ENCODE assay signal across 8 cellular contexts in genomic region chr6:157667211-157668033, GRCh38.
A peak's percentile ranks its signal among the peaks of the same experiment; 100 is the strongest.
DNase-seq lines count a peak whose midpoint lies in the region; ATAC-seq, FAIRE-seq and TF ChIP-seq lines count a peak whose summit lies in the region.

No MANE protein-coding gene starts in this region.

- no peak overlapping the region for H3K23ac ChIP-seq in H1 (ENCODE audit: insufficient read length)

- 58% methylated on average over 12 of the region's 12 CpGs; no CpG with 5 or more reads in 1 of the 2 experiments for WGBS in H1 (ENCODE audit: extremely low coverage in 1 of 2, insufficient coverage in 1 of 2, insufficient read length in 1 of 2, insufficient replicate concordance in 2 of 2, low coverage in 1 of 2, low lambda C conversion rate in 2 of 2, missing lambda C conversion rate in 1 of 2), 2 experiments

- H2BK20ac ChIP-seq in H1 (ENCODE audit: low read length), result no peak overlapping the region

- H3K27me3 ChIP-seq in H1 (replicated peaks in 1 of 4; ENCODE audit: control insufficient read depth in 3 of 4, extremely low read depth in 1 of 4, insufficient read depth in 3 of 4, low read length in 3 of 4), result no peaks in the 10 kb centered on the region; a peak in 1 of 7 replicates

- FAIRE-seq in D721Med (lab: Jason Lieb, UNC) (no peak), H1 (lab: Jason Lieb, UNC) (peak; percentile 74)

- H3K27ac ChIP-seq in HEK293 (ENCODE audit: extremely low read depth, low read depth, low read length), result no peak overlapping the region
- H3K27ac ChIP-seq in H1 (ENCODE audit: low read depth, low read length), result no peak overlapping the region

- H3K18ac ChIP-seq in H1 (ENCODE audit: extremely low read depth, low read length), result no peak overlapping the region

- H2AFZ ChIP-seq in H1 (ENCODE audit: low read length), result no peak overlapping the region

- H2BK12ac ChIP-seq in H1 (ENCODE audit: low read depth, low read length), result no peak overlapping the region

- TF ChIP-seq CTCF in D721Med (IDR thresholded peaks at IDR 0.05; ENCODE audit: insufficient read depth, missing control alignments), result peak; percentile 85
- TF ChIP-seq CTCF in HEK293 (tag by site-specific recombination; IDR thresholded peaks at IDR 0.05), result peak; percentile 86
- peak; percentile 39 to 70 (median 68) for TF ChIP-seq CTCF in H1 (IDR thresholded peaks at IDR 0.05; ENCODE audit: control extremely low read depth in 1 of 3, insufficient read depth in 1 of 3, low read depth in 1 of 3, low read length in 3 of 3)
- peak; percentile 65 for TF ChIP-seq CTCF in mucosa of descending colon (IDR thresholded peaks at IDR 0.05)

- no peak overlapping the region for H4K91ac ChIP-seq in H1 (replicated peaks; ENCODE audit: insufficient read length, low read length)

- H3K4me1 ChIP-seq in HEK293 (ENCODE audit: control insufficient read depth, insufficient read depth, low read length) (peaks cover 3% of the 10 kb centered on the region), H1 (replicated peaks in 1 of 4; ENCODE audit: control insufficient read depth in 3 of 4, insufficient read depth in 4 of 4, low read length in 3 of 4) (peaks cover 3 to 14% (median 6%) of the 10 kb centered on the region in 4 experiments; a peak in 6 of 7 replicates), mucosa of descending colon (ENCODE audit: low read depth) (peaks cover 11% of the 10 kb centered on the region)

- H3K36me3 ChIP-seq in HEK293 (ENCODE audit: control insufficient read depth in 2 of 2, insufficient read depth in 1 of 2, low read length in 2 of 2) (peaks cover 0 to 3% of the 10 kb centered on the region in 2 experiments; a peak in 1 of 3 replicates), H1 (ENCODE audit: control insufficient read depth in 2 of 4, insufficient read depth in 4 of 4, low read length in 3 of 4) (no peaks in the 10 kb centered on the region), mucosa of descending colon (ENCODE audit: low read depth) (no peaks in the 10 kb centered on the region)

- no peak overlapping the region for H3K56ac ChIP-seq in H1 (replicated peaks; ENCODE audit: insufficient read length, low read depth, low read length)

- H2BK15ac ChIP-seq in H1 (ENCODE audit: low read length), result 0 out of 2 replicates have a peak overlapping the region, but pooled peaks have one; percentile 6

- H3K9me3 ChIP-seq in HEK293 (ENCODE audit: control insufficient read depth, insufficient read depth, low read depth, low read length), result no peaks in the 10 kb centered on the region
- H3K9me3 ChIP-seq in H1 (ENCODE audit: insufficient read depth in 2 of 2, low read depth in 1 of 2, low read length in 1 of 2), result no peaks in the 10 kb centered on the region
- no peaks in the 10 kb centered on the region for H3K9me3 ChIP-seq in mucosa of descending colon

- no peaks in the 10 kb centered on the region for H3K79me1 ChIP-seq in H1 (ENCODE audit: low read depth, low read length)

- DNase-seq in D721Med (ENCODE audit: insufficient read length, low spot score) (peak; percentile 76), NCI-H345 treated with DMSO at 0.1 percent for 48 hours (lab: John Stamatoyannopoulos, UW; ENCODE audit: unreplicated experiment) (peak; percentile 55), H1 (ENCODE audit: low read depth in 1 of 2, low spot score in 2 of 2) (peak in 1 of 2 experiments; percentile 69), mucosa of descending colon (peak in 1 of 3 donors; percentile 78)
- peak; percentile 49 to 51 for DNase-seq in activated CD4-positive, alpha-beta T cell treated with anti-CD3 and anti-CD28 coated beads, Interleukin-2, amount 50 U/mL, for 4 hours
- DNase-seq in stimulated activated naive CD4-positive, alpha-beta T cell treated with Interleukin-2 at 50 U/mL for 16 hours (lab: John Stamatoyannopoulos, UW), result peak; percentile 46

- H2BK5ac ChIP-seq in H1 (ENCODE audit: low read depth, low read length), result no peak overlapping the region

- no peaks in the 10 kb centered on the region for H3K23me2 ChIP-seq in H1 (ENCODE audit: low read depth, low read length)

- no peak overlapping the region for H4K5ac ChIP-seq in H1 (ENCODE audit: insufficient read length, low read depth, low read length)

- H4K8ac ChIP-seq in H1 (ENCODE audit: extremely low read depth, insufficient read depth, low read length), result no peak overlapping the region

- H4K20me1 ChIP-seq in H1 (replicated peaks in 1 of 2; ENCODE audit: control insufficient read depth in 1 of 2, insufficient read depth in 2 of 2, low read length in 2 of 2), result no peaks in the 10 kb centered on the region

- no peak overlapping the region for H3K9ac ChIP-seq in H1 (replicated peaks in 1 of 4; ENCODE audit: extremely low read depth in 1 of 4, low read depth in 3 of 4, low read length in 3 of 4)

- peak; percentile 86 for TF ChIP-seq RAD21 in H1 (IDR thresholded peaks at IDR 0.05 in 1 of 2, conservative IDR thresholded peaks at IDR 0.05 in 1 of 2; ENCODE audit: low read depth in 2 of 2, low read length in 2 of 2)

- no peaks in the 10 kb centered on the region for H3K79me2 ChIP-seq in H1 (ENCODE audit: control insufficient read depth in 1 of 2, insufficient read depth in 2 of 2, low read length in 2 of 2)

- no peak overlapping the region for H3K4me2 ChIP-seq in H1 (ENCODE audit: insufficient read depth in 1 of 2, low read depth in 2 of 2, low read length in 2 of 2)

- no peak for TF ChIP-seq POLR2A in H1 (IDR thresholded peaks at IDR 0.05; ENCODE audit: control extremely low read depth in 1 of 2, low read depth in 2 of 2, low read length in 2 of 2)

- no peak overlapping the region for H3K14ac ChIP-seq in H1 (ENCODE audit: insufficient read length)

- no peak for TF ChIP-seq EP300 in H1 (IDR thresholded peaks at IDR 0.05; ENCODE audit: borderline replicate concordance in 1 of 2, low read depth in 2 of 2, low read length in 2 of 2)

- intact Hi-C loops in mucosa of descending colon (cut with DNase I, micrococcal nuclease), result loop anchor here (5.0 to 10.0 kb wide), 2 partner anchors 345 to 353 kb away; partner anchors contain the start of gene TMEM242 (in 1 of the 2)

- POLR2A ChIA-PET in HEK293 (lab: Yijun Ruan, JAX) (interaction anchor here (0.8 to 1.1 kb wide), 2 partner anchors 343 to 345 kb away, joined by 3 read pairs; no protein-coding TSS in a partner anchor), H1 (lab: Charles Lee; ENCODE audit: partially characterized antibody) (no interaction called here)

- H3K4ac ChIP-seq in H1 (replicated peaks; ENCODE audit: insufficient read length, low read depth, low read length), result no peak overlapping the region

- CTCF ChIA-PET in HEK293 (lab: Yijun Ruan, JAX), result interaction anchor here (0.6 to 6.6 kb wide), 80 partner anchors 8 to 1369 kb away, joined by 3 to 66 read pairs (median 4); partner anchors contain the start of gene TMEM242
- CTCF ChIA-PET in H1 (lab: Charles Lee; ENCODE audit: partially characterized antibody), result interaction anchor here (0.6 to 4.2 kb wide), 36 partner anchors 8 to 353 kb away, joined by 3 to 32 read pairs (median 4); partner anchors contain the start of gene TMEM242

- ATAC-seq in mucosa of descending colon (peak; percentile 75), HG03460 (IDR thresholded peaks at IDR 0.05; ENCODE audit: unreplicated experiment) (no peak)

- no peak overlapping the region for H2BK120ac ChIP-seq in H1 (replicated peaks; ENCODE audit: low read depth, low read length)

- no peak overlapping the region for H3K4me3 ChIP-seq in HEK293 (ENCODE audit: low read depth, low read length)
- H3K4me3 ChIP-seq in H1 (ENCODE audit: extremely low read depth in 1 of 4, insufficient read depth in 2 of 4, low read depth in 3 of 4, low read length in 4 of 4), result no peak overlapping the region
- H3K4me3 ChIP-seq in mucosa of descending colon, result no peak overlapping the region

- no peak overlapping the region for H2AK5ac ChIP-seq in H1 (ENCODE audit: low read depth, low read length)

TF ChIP-seq in HEK293, 187 proteins besides CTCF, POLR2A, EP300 and RAD21 (continues in another document):
- TF ChIP-seq ZFP69B (tag by site-specific recombination; IDR thresholded peaks at IDR 0.05), result peak; percentile 24; the same call in 1 of the 2 replicates
- TF ChIP-seq ZNF639 (tag by site-specific recombination; IDR thresholded peaks at IDR 0.05), result peak; percentile 26; the same call in 1 of the 2 replicates
- no peak for TF ChIP-seq GFI1B (tag by site-specific recombination; IDR thresholded peaks at IDR 0.05)
- peak; percentile 2; the same call in 1 of the 2 replicates for TF ChIP-seq ZNF660 (tag by site-specific recombination; IDR thresholded peaks at IDR 0.05)
- peak; percentile 39; the same call in 1 of the 2 replicates for TF ChIP-seq ZBTB17 (tag by site-specific recombination; IDR thresholded peaks at IDR 0.05)
- TF ChIP-seq ZNF366 (tag by site-specific recombination; conservative IDR thresholded peaks at IDR 0.05), result peak; percentile 76

TF ChIP-seq in H1, 55 proteins besides CTCF, POLR2A, EP300 and RAD21:
- TF ChIP-seq SP2 (IDR thresholded peaks at IDR 0.05; ENCODE audit: low read length), result no peak
